In genomic region chr22:26289486-26290250, GRCh38 we compare ENCODE assay signal across 16 cellular contexts.
DNase-seq lines count a peak whose midpoint lies in the region; ATAC-seq lines count a peak whose summit lies in the region.
"Had no signal": no experiment of that assay in that cellular context is flagged by ENCODE, and none has a peak within 500 bp of the region (broad histone marks: within the 10 kb centered on the region; RNA-seq: fewer than 3 reads in every experiment).

No MANE protein-coding gene starts in this region.

- H2AFZ ChIP-seq in Karpas-422 (ENCODE audit: low read length), result no peak overlapping the region
- H2AFZ ChIP-seq: GM23338 had no signal

- H3K27ac ChIP-seq in Karpas-422 (ENCODE audit: low read length) (peak overlapping the region; percentile 89), SJCRH30 (no peak overlapping the region), aorta (ENCODE audit: low read depth in 1 of 2, low read length in 2 of 2) (no peak overlapping the region)

- peaks cover 4 to 7% of the 10 kb centered on the region in 2 donors for H3K4me1 Mint-ChIP-seq in stimulated activated naive B cell treated with anti-CD40 and anti-IgM and Interleukin-4, amounts not matched to agents 10 μg/mL and 1 μg/mL and 100 μg/mL, for 72 hours
- peaks cover 8% of the 10 kb centered on the region for H3K4me1 Mint-ChIP-seq in activated CD4-positive, alpha-beta memory T cell treated with anti-CD3 and anti-CD28 coated beads for 36 hours (ENCODE audit: low read depth)

- H3K27ac Mint-ChIP-seq in stimulated activated naive B cell treated with anti-CD40 and anti-IgM and Interleukin-4, amounts not matched to agents 10 μg/mL and 1 μg/mL and 100 μg/mL, for 72 hours, result peak overlapping the region; percentile 25
- no peak overlapping the region for H3K27ac Mint-ChIP-seq in activated CD4-positive, alpha-beta memory T cell treated with anti-CD3 and anti-CD28 coated beads for 36 hours
- H3K27ac Mint-ChIP-seq: CD14-positive monocyte; CD4-positive, alpha-beta T cell; GM23338 had no signal

- H3K9ac ChIP-seq in Karpas-422 (ENCODE audit: low read length), result peak overlapping the region; percentile 57

- CTCF ChIA-PET in activated CD4-positive, alpha-beta memory T cell treated with anti-CD3 and anti-CD28 coated beads for 36 hours (lab: Charles Lee), result no interaction called here

- no peaks in the 10 kb centered on the region for H3K9me3 ChIP-seq in Karpas-422 (ENCODE audit: low read length)
- no peaks in the 10 kb centered on the region for H3K9me3 ChIP-seq in SJCRH30 (replicated peaks)
- H3K9me3 ChIP-seq in aorta (ENCODE audit: control insufficient read depth, low read length), result peaks cover 1% of the 10 kb centered on the region

- no peaks in the 10 kb centered on the region for H3K9me2 ChIP-seq in Karpas-422 (replicated peaks; ENCODE audit: insufficient read depth, low read length)

- H3K27me3 ChIP-seq in Karpas-422 (ENCODE audit: low read length) (no peaks in the 10 kb centered on the region), SJCRH30 (no peaks in the 10 kb centered on the region), aorta (ENCODE audit: control insufficient read depth in 1 of 2, insufficient read depth in 2 of 2, low read length in 1 of 2) (no peaks in the 10 kb centered on the region)

- intact Hi-C loops in activated CD4-positive, alpha-beta memory T cell treated with anti-CD3 and anti-CD28 coated beads for 36 hours (cut with micrococcal nuclease), result loop anchor here (5.0 kb wide), 1 partner anchor 722 kb away; no protein-coding TSS in a partner anchor
- intact Hi-C loops in aorta (cut with DNase I), result no loop called here

- H3K36me3 Mint-ChIP-seq in stimulated activated naive B cell treated with anti-CD40 and anti-IgM and Interleukin-4, amounts not matched to agents 10 μg/mL and 1 μg/mL and 100 μg/mL, for 72 hours, result no peaks in the 10 kb centered on the region
- H3K36me3 Mint-ChIP-seq in activated CD4-positive, alpha-beta memory T cell treated with anti-CD3 and anti-CD28 coated beads for 36 hours, result no peaks in the 10 kb centered on the region
- H3K36me3 Mint-ChIP-seq: CD14-positive monocyte; CD8-positive, alpha-beta memory T cell had no signal

- H3K4me2 ChIP-seq in Karpas-422 (ENCODE audit: low read depth, low read length, poor library complexity, severe bottlenecking), result peak overlapping the region; percentile 79
- H3K4me2 ChIP-seq: GM23338 had no signal

- 67 to 69% methylated on average over 14 of the region's 14 CpGs for WGBS in aorta, 2 donors

- H3K4me1 ChIP-seq in Karpas-422 (ENCODE audit: low read length), result peaks cover 88% of the 10 kb centered on the region
- H3K4me1 ChIP-seq in SJCRH30, result no peaks in the 10 kb centered on the region
- no peaks in the 10 kb centered on the region for H3K4me1 ChIP-seq in aorta (ENCODE audit: control insufficient read depth in 1 of 2, insufficient read depth in 2 of 2, low read length in 2 of 2)

- POLR2A ChIA-PET in activated CD4-positive, alpha-beta memory T cell treated with anti-CD3 and anti-CD28 coated beads for 36 hours (lab: Charles Lee), result no interaction called here

- peaks cover 0 to 15% of the 10 kb centered on the region in 2 donors for H3K27me3 Mint-ChIP-seq in stimulated activated naive B cell treated with anti-CD40 and anti-IgM and Interleukin-4, amounts not matched to agents 10 μg/mL and 1 μg/mL and 100 μg/mL, for 72 hours
- peaks cover 2% of the 10 kb centered on the region for H3K27me3 Mint-ChIP-seq in activated CD4-positive, alpha-beta memory T cell treated with anti-CD3 and anti-CD28 coated beads for 36 hours

- H3K4me3 ChIP-seq in Karpas-422 (ENCODE audit: low read length), result peak overlapping the region; percentile 32; the same call in 1 of the 2 replicates
- no peak overlapping the region for H3K4me3 ChIP-seq in SJCRH30
- H3K4me3 ChIP-seq in aorta (ENCODE audit: low read length in 2 of 2), result no peak overlapping the region
- H3K4me3 ChIP-seq: GM23338 had no signal

- no peaks in the 10 kb centered on the region for H3K79me2 ChIP-seq in Karpas-422 (ENCODE audit: low read length)

- peak; percentile 96 for DNase-seq in Karpas-422
- DNase-seq in SJCRH30, result peak; percentile 22 to 40
- DNase-seq in stimulated activated naive B cell treated with anti-CD40 and anti-IgM and Interleukin-4, amounts not matched to agents 10 μg/mL and 1 μg/mL and 100 μg/mL, for 72 hours, result no peak
- DNase-seq in activated CD4-positive, alpha-beta memory T cell treated with anti-CD3 and anti-CD28 coated beads for 36 hours, result no peak
- no peak for DNase-seq in aorta
- DNase-seq: CD4-positive, alpha-beta T cell; CD8-positive, alpha-beta memory T cell; DMS 273 treated with DMSO at 0.1 percent for 48 hours; DMS79; EL; GDM1; H9 had no signal

- H4K20me1 ChIP-seq in Karpas-422 (ENCODE audit: insufficient read depth, low read depth, low read length), result no peaks in the 10 kb centered on the region

- ATAC-seq in stimulated activated naive B cell treated with anti-CD40 and anti-IgM and Interleukin-4, amounts not matched to agents 10 μg/mL and 1 μg/mL and 100 μg/mL, for 72 hours (replicated peaks), result no peak
- ATAC-seq in aorta (ENCODE audit: low FRiP score) (no peak), HG02610 (IDR thresholded peaks at IDR 0.05; ENCODE audit: unreplicated experiment) (no peak)
- ATAC-seq: GM23338, HCT116 had no signal

- H3K4me3 Mint-ChIP-seq in stimulated activated naive B cell treated with anti-CD40 and anti-IgM and Interleukin-4, amounts not matched to agents 10 μg/mL and 1 μg/mL and 100 μg/mL, for 72 hours, result no peak overlapping the region
- no peak overlapping the region for H3K4me3 Mint-ChIP-seq in activated CD4-positive, alpha-beta memory T cell treated with anti-CD3 and anti-CD28 coated beads for 36 hours
- H3K4me3 Mint-ChIP-seq: CD14-positive monocyte; CD4-positive, alpha-beta T cell; GM23338; H9 had no signal

- H3K36me3 ChIP-seq in Karpas-422 (ENCODE audit: insufficient read depth, low read length) (no peaks in the 10 kb centered on the region), SJCRH30 (no peaks in the 10 kb centered on the region), aorta (ENCODE audit: control insufficient read depth in 1 of 2, insufficient read depth in 2 of 2, low read length in 1 of 2) (no peaks in the 10 kb centered on the region)

- H3K9me3 Mint-ChIP-seq in stimulated activated naive B cell treated with anti-CD40 and anti-IgM and Interleukin-4, amounts not matched to agents 10 μg/mL and 1 μg/mL and 100 μg/mL, for 72 hours, result peaks cover 0 to 1% of the 10 kb centered on the region in 2 donors
- H3K9me3 Mint-ChIP-seq in activated CD4-positive, alpha-beta memory T cell treated with anti-CD3 and anti-CD28 coated beads for 36 hours, result no peaks in the 10 kb centered on the region
- H3K9me3 Mint-ChIP-seq: CD4-positive, alpha-beta T cell; CD8-positive, alpha-beta memory T cell; GM23338; H9 had no signal

Comparison
In these comparisons a context has a peak if more than half of its experiments do, and no peak if none do; other contexts are left out.
1. DNase-seq: peak in Karpas-422 (single experiment) and SJCRH30 (2 of 2); none in stimulated activated naive B cell treated with anti-CD40 and anti-IgM and Interleukin-4, amounts not matched to agents 10 μg/mL and 1 μg/mL and 100 μg/mL, for 72 hours (single experiment), activated CD4-positive, alpha-beta memory T cell treated with anti-CD3 and anti-CD28 coated beads for 36 hours (single experiment) and aorta (0 of 2).